Comparison of ENCODE assay signal across 14 cellular contexts in the genomic region with DNA sequence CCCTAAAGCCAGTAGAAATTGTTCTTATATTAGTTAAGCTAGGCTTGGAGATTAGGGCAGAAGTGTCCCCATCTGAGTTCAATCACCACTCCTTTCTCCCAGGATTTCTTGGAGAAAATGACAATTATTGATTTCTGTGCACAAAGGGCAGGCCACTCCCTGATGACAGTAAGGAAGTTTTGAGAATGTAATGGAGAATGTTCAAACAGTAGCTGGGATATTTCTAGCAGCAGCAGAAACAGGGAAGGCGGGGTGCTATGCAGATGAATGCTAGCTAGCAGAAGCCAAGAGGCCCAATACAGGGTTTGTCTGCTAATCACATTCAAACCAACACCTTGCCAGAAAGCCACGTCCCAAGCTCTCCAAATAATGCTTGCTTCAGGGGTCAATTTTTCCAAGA.
DNase-seq lines count a peak whose midpoint lies in the region; ATAC-seq and TF ChIP-seq lines count a peak whose summit lies in the region.
"Had no signal": no experiment of that assay in that cellular context is flagged by ENCODE, and none has a peak within 500 bp of the region (broad histone marks: within the 10 kb centered on the region; RNA-seq: fewer than 3 reads in every experiment).

No MANE protein-coding gene starts in this region.

- BruUV-seq in PC-3 (replicated peaks; lab: Mats Ljungman, UMichigan), result no TSS peak

- H3K9me3 ChIP-seq in PC-3 (ENCODE audit: low read length) (no peaks in the 10 kb centered on the region), hepatocyte (ENCODE audit: low read depth) (no peaks in the 10 kb centered on the region), mucosa of rectum (ENCODE audit: control insufficient read depth in 2 of 2, low read length in 2 of 2) (no peaks in the 10 kb centered on the region)

- peak; percentile 41; the same call in 2 of the 3 replicates for ATAC-seq in GM23338
- no peak for ATAC-seq in PC-3
- no peak for ATAC-seq in HG03175 (IDR thresholded peaks at IDR 0.05; ENCODE audit: unreplicated experiment)
- ATAC-seq: HCT116 had no signal

- no peak overlapping the region for H2AFZ ChIP-seq in GM23338
- no peak overlapping the region for H2AFZ ChIP-seq in PC-3 (ENCODE audit: low read length)
- H2AFZ ChIP-seq in hepatocyte, result no peak overlapping the region
- H2AFZ ChIP-seq: GM23248 had no signal

- intact Hi-C loops in PC-3 (cut with micrococcal nuclease), result no loop called here

- 38% methylated on average over 2 of the region's 2 CpGs for WGBS in hepatocyte (ENCODE audit: low lambda C conversion rate, missing lambda C conversion rate)

- CTCF ChIA-PET in PC-3 (lab: Charles Lee), result no interaction called here

- no peak overlapping the region for H3K4me3 Mint-ChIP-seq in GM23338
- H3K4me3 Mint-ChIP-seq: CD4-positive, CD25-positive, alpha-beta regulatory T cell; IgD-negative memory B cell had no signal

- H3K27me3 ChIP-seq in GM23338 (ENCODE audit: insufficient read depth) (no peaks in the 10 kb centered on the region), PC-3 (ENCODE audit: low read length) (no peaks in the 10 kb centered on the region), hepatocyte (no peaks in the 10 kb centered on the region), mucosa of rectum (ENCODE audit: control insufficient read depth in 2 of 2, insufficient read depth in 2 of 2, low read length in 2 of 2) (peaks cover 0 to 9% of the 10 kb centered on the region in 2 donors)

- peaks cover 6% of the 10 kb centered on the region; the same call in 1 of the 2 replicates for H3K4me1 ChIP-seq in GM23338 (ENCODE audit: insufficient read depth)
- peaks cover 21% of the 10 kb centered on the region for H3K4me1 ChIP-seq in PC-3 (ENCODE audit: insufficient read depth, low read length)
- H3K4me1 ChIP-seq in hepatocyte (ENCODE audit: insufficient read depth), result no peaks in the 10 kb centered on the region
- peaks cover 0 to 3% of the 10 kb centered on the region in 2 donors for H3K4me1 ChIP-seq in mucosa of rectum (ENCODE audit: control insufficient read depth in 2 of 2, insufficient read depth in 2 of 2, low read length in 2 of 2)
- H3K4me1 ChIP-seq: BLaER1 treated with 17β-estradiol and CSF1 and Interleukin-3, amounts not matched to agents 10 nM and 100 nM had no signal

- H3K79me2 ChIP-seq in GM23338 (replicated peaks; ENCODE audit: insufficient read depth) (no peaks in the 10 kb centered on the region), PC-3 (ENCODE audit: low read length) (no peaks in the 10 kb centered on the region), hepatocyte (no peaks in the 10 kb centered on the region)

- H3F3A ChIP-seq in GM23338 (replicated peaks; ENCODE audit: low read depth) (no peaks in the 10 kb centered on the region), PC-3 (ENCODE audit: low read length, unreplicated experiment) (no peaks in the 10 kb centered on the region)

- H3K27ac Mint-ChIP-seq in GM23338, result no peak overlapping the region
- H3K27ac Mint-ChIP-seq: CD4-positive, CD25-positive, alpha-beta regulatory T cell; IgD-negative memory B cell had no signal

- H3K9me3 Mint-ChIP-seq in GM23338, result peaks cover 1% of the 10 kb centered on the region; the same call in 1 of the 3 replicates

- H4K20me1 ChIP-seq in GM23338 (replicated peaks; ENCODE audit: insufficient read depth) (no peaks in the 10 kb centered on the region), PC-3 (ENCODE audit: low read length) (no peaks in the 10 kb centered on the region), hepatocyte (ENCODE audit: insufficient read depth, poor library complexity, severe bottlenecking) (no peaks in the 10 kb centered on the region)
- H4K20me1 ChIP-seq: BLaER1 treated with 17β-estradiol and CSF1 and Interleukin-3, amounts not matched to agents 10 nM and 100 nM had no signal

- H3K4me2 ChIP-seq in GM23338 (no peak overlapping the region), PC-3 (ENCODE audit: low read length) (peak overlapping the region; percentile 63), hepatocyte (no peak overlapping the region)
- H3K4me2 ChIP-seq: BLaER1 treated with 17β-estradiol and CSF1 and Interleukin-3, amounts not matched to agents 10 nM and 100 nM had no signal

- TF ChIP-seq CTCF in GM23338 (conservative IDR thresholded peaks at IDR 0.05; ENCODE audit: low read depth in 2 of 2) (no peak), PC-3 (conservative IDR thresholded peaks at IDR 0.05; ENCODE audit: low read depth, low read length) (no peak), hepatocyte (IDR thresholded peaks at IDR 0.05; ENCODE audit: poor library complexity) (no peak)

- H3K4me1 Mint-ChIP-seq in GM23338, result peaks cover 22% of the 10 kb centered on the region
- H3K4me1 Mint-ChIP-seq: CD4-positive, CD25-positive, alpha-beta regulatory T cell; IgD-negative memory B cell had no signal

- peaks cover 2% of the 10 kb centered on the region; the same call in 1 of the 3 replicates for H3K36me3 Mint-ChIP-seq in GM23338 (ENCODE audit: low read depth)
- H3K36me3 Mint-ChIP-seq: CD4-positive, CD25-positive, alpha-beta regulatory T cell had no signal

- H3K4me3 ChIP-seq in GM23338, result no peak overlapping the region
- H3K4me3 ChIP-seq in PC-3 (ENCODE audit: low read length), result peak overlapping the region; percentile 7; the same call in 1 of the 2 replicates
- no peak overlapping the region for H3K4me3 ChIP-seq in hepatocyte
- no peak overlapping the region for H3K4me3 ChIP-seq in mucosa of rectum (ENCODE audit: low read length in 2 of 2)
- H3K4me3 ChIP-seq: BLaER1 treated with 17β-estradiol and CSF1 and Interleukin-3, amounts not matched to agents 10 nM and 100 nM; GM23248 had no signal

- peak overlapping the region; percentile 22; the same call in 1 of the 2 replicates for H3K9ac ChIP-seq in PC-3 (ENCODE audit: low read length)
- no peak overlapping the region for H3K9ac ChIP-seq in mucosa of rectum (ENCODE audit: low read depth in 1 of 2, low read length in 2 of 2)
- H3K9ac ChIP-seq: BLaER1 treated with 17β-estradiol and CSF1 and Interleukin-3, amounts not matched to agents 10 nM and 100 nM; GM23248 had no signal

- H3K27me3 Mint-ChIP-seq in GM23338 (ENCODE audit: insufficient read depth, low read depth, poor library complexity), result no peaks in the 10 kb centered on the region
- H3K27me3 Mint-ChIP-seq: CD4-positive, CD25-positive, alpha-beta regulatory T cell had no signal

- H3K27ac ChIP-seq in GM23338 (ENCODE audit: low read depth) (no peak overlapping the region), PC-3 (ENCODE audit: low read length) (peak overlapping the region; percentile 75), hepatocyte (peak overlapping the region; percentile 11), mucosa of rectum (ENCODE audit: low read depth in 2 of 2, low read length in 2 of 2) (peak overlapping the region; percentile 43 to 60)
- H3K27ac ChIP-seq: BLaER1 treated with 17β-estradiol and CSF1 and Interleukin-3, amounts not matched to agents 10 nM and 100 nM; GM23248 had no signal

- no peak for DNase-seq in GM23338 (ENCODE audit: low spot score)
- DNase-seq in PC-3, result peak; percentile 22
- DNase-seq in hepatocyte (ENCODE audit: low spot score), result no peak
- DNase-seq in DMS 273 treated with DMSO at 0.1 percent for 48 hours (lab: John Stamatoyannopoulos, UW), result no peak
- no peak for DNase-seq in effector CD8-positive, alpha-beta T cell (lab: John Stamatoyannopoulos, UW)
- no peak for DNase-seq in activated CD4-positive, CD25-positive, alpha-beta regulatory T cell treated with anti-CD3 and anti-CD28 coated beads, Interleukin-2, amount 50 U/mL, for 72 hours
- DNase-seq: ACHN; CD4-positive, CD25-positive, alpha-beta regulatory T cell; GM23248 had no signal

- H3K9me2 ChIP-seq in GM23338 (ENCODE audit: insufficient read depth), result no peaks in the 10 kb centered on the region
- no peaks in the 10 kb centered on the region for H3K9me2 ChIP-seq in PC-3 (replicated peaks; ENCODE audit: low read length)
- H3K9me2 ChIP-seq in hepatocyte (replicated peaks; ENCODE audit: insufficient read depth), result no peaks in the 10 kb centered on the region

- H3K36me3 ChIP-seq in GM23338 (ENCODE audit: insufficient read depth) (no peaks in the 10 kb centered on the region), PC-3 (ENCODE audit: low read depth, low read length) (no peaks in the 10 kb centered on the region), hepatocyte (replicated peaks; ENCODE audit: insufficient read depth, low read depth) (no peaks in the 10 kb centered on the region), mucosa of rectum (ENCODE audit: control insufficient read depth in 2 of 2, insufficient read depth in 2 of 2, low read length in 2 of 2) (no peaks in the 10 kb centered on the region)
- H3K36me3 ChIP-seq: BLaER1 treated with 17β-estradiol and CSF1 and Interleukin-3, amounts not matched to agents 10 nM and 100 nM had no signal

- POLR2A ChIA-PET in PC-3 (lab: Charles Lee; ENCODE audit: unreplicated experiment), result no interaction called here

TF ChIP-seq in GM23338, 12 proteins besides CTCF, POLR2A, EP300 and RAD21 (continues in another document):
- TF ChIP-seq STAT1 (IDR thresholded peaks at IDR 0.05; ENCODE audit: unreplicated experiment), result no peak
